10 cellular contexts compared by ENCODE assay signal in the genomic region with DNA sequence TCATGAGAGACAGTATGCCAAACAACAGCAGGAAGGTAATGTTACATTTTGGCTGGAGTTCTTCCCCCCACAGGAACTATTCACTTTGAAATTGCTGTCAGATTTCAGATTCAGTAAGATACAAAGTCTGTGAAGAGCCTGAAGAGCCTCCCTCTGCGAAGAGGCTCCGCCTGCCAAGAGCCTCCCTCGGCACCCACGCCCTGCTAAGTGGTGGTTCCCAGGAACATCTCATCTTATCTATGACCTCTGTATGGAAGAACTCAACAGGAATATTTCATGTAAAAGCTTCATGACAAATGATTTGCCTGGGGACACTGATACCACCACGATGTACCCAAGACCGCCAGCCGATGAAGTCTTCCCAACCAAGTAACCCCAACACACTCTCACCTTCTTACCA. TPM values are rescaled to one million over a fixed set of nuclear protein-coding genes. Genes with fewer than 3 reads are reported as not detected.
A peak's percentile ranks its signal among the peaks of the same experiment; 100 is the strongest.
DNase-seq lines count a peak whose midpoint lies in the region; ATAC-seq, FAIRE-seq and TF ChIP-seq lines count a peak whose summit lies in the region.
"Had no signal": no experiment of that assay in that cellular context is flagged by ENCODE, and none has a peak within 500 bp of the region (broad histone marks: within the 10 kb centered on the region; RNA-seq: fewer than 3 reads in every experiment).

No MANE protein-coding gene starts in this region.

- no peak overlapping the region for H3K27ac ChIP-seq in BLaER1 treated with 17β-estradiol and CSF1 and Interleukin-3, amounts not matched to agents 10 nM and 100 nM
- H3K27ac ChIP-seq in K562 (ENCODE audit: extremely low read depth, low read depth, low read length) (peak overlapping the region; percentile 22; the same call in 1 of the 3 replicates), muscle layer of duodenum (ENCODE audit: low read length) (peak overlapping the region; percentile 35), brain microvascular endothelial cell (no peak overlapping the region)
- H3K27ac ChIP-seq: KMS-11 had no signal

- CTCF ChIA-PET in K562 (lab: Yijun Ruan, JAX; ENCODE audit: low intra/inter-chr PET ratio): no interaction called here

- no peak for TF ChIP-seq EP300 in K562 (IDR thresholded peaks at IDR 0.05; ENCODE audit: low read length)

- WGBS in K562 (ENCODE audit: insufficient coverage, low coverage, missing lambda C conversion rate): under 1% methylated on average over 7 of the region's 7 CpGs

- peak overlapping the region in 3 of 4 donors; percentile 41 to 64 (median 49) for H3K4me3 Mint-ChIP-seq in IgD-negative memory B cell

- POLR2A ChIA-PET in K562 (lab: Yijun Ruan, JAX): interaction anchor here (0.6 to 0.9 kb wide), 4 partner anchors 15 to 51 kb away, joined by 3 to 4 read pairs (median 4); no protein-coding TSS in a partner anchor

- peak overlapping the region in 9 of 11 experiments; percentile 2 to 83 (median 12); a peak in 9 of 22 replicates for H3K4me2 ChIP-seq in BLaER1 treated with 17β-estradiol and CSF1 and Interleukin-3, amounts not matched to agents 10 nM and 100 nM
- H3K4me2 ChIP-seq in K562 (ENCODE audit: insufficient read depth, low read length): peak overlapping the region; percentile 9; the same call in 1 of the 2 replicates
- H3K4me2 ChIP-seq: KMS-11 had no signal

- H2AFZ ChIP-seq in K562 (ENCODE audit: low read depth, low read length): no peak overlapping the region

- 0 out of 3 replicates have a peak, but pooled peaks have one; percentile 9 for ATAC-seq in K562
- ATAC-seq in GM18858 (IDR thresholded peaks at IDR 0.05; ENCODE audit: unreplicated experiment): no peak

- no peaks in the 10 kb centered on the region for H3K27me3 ChIP-seq in BLaER1 treated with 17β-estradiol and CSF1 and Interleukin-3, amounts not matched to agents 10 nM and 100 nM
- H3K27me3 ChIP-seq in K562 (ENCODE audit: control insufficient read depth in 2 of 2, insufficient read depth in 2 of 2, low read length in 2 of 2) (no peaks in the 10 kb centered on the region), muscle layer of duodenum (ENCODE audit: low read depth, low read length) (no peaks in the 10 kb centered on the region), brain microvascular endothelial cell (replicated peaks) (no peaks in the 10 kb centered on the region)

- H3K27ac Mint-ChIP-seq in IgD-negative memory B cell: peak overlapping the region; percentile 43 to 92 (median 58)

- TF ChIP-seq CTCF in K562 (IDR thresholded peaks at IDR 0.05 in 2 of 3, conservative IDR thresholded peaks at IDR 0.05 in 1 of 3; ENCODE audit: insufficient read depth in 2 of 3, low read depth in 1 of 3, low read length in 3 of 3) (no peak), brain microvascular endothelial cell (IDR thresholded peaks at IDR 0.05; ENCODE audit: low read depth, low read length, missing control alignments) (no peak)

- peaks cover 95% of the 10 kb centered on the region for H3K79me2 ChIP-seq in K562 (ENCODE audit: control insufficient read depth, insufficient read depth, low read length)

- FAIRE-seq in K562 (lab: Jason Lieb, UNC): peak; percentile 83

- DNase-seq in K562 (ENCODE audit: extremely low read depth in 1 of 4, low spot score in 3 of 4): peak; percentile 51 to 73 (median 60)
- no peak for DNase-seq in ecto neural progenitor cell (ENCODE audit: low spot score)
- DNase-seq in stimulated activated CD4-positive, alpha-beta T cell treated with anti-CD3 and anti-CD28 coated beads, Interleukin-2, amount 100 ng/mL, for 48 hours: no peak
- DNase-seq in brain microvascular endothelial cell: no peak
- DNase-seq: effector CD8-positive, alpha-beta T cell had no signal

- intact Hi-C loops in K562 (cut with micrococcal nuclease): no loop called here

- H3K4me3 ChIP-seq in BLaER1 treated with 17β-estradiol and CSF1 and Interleukin-3, amounts not matched to agents 10 nM and 100 nM: no peak overlapping the region
- H3K4me3 ChIP-seq in K562 (no peak overlapping the region), muscle layer of duodenum (ENCODE audit: low read depth in 1 of 2, low read length in 2 of 2) (no peak overlapping the region), brain microvascular endothelial cell (ENCODE audit: low read depth, low read length) (no peak overlapping the region)

- H3K4me1 Mint-ChIP-seq in IgD-negative memory B cell: peaks cover 49 to 51% (median 49%) of the 10 kb centered on the region in 3 donors

- TF ChIP-seq RAD21 in K562 (CRISPR knock-in tag; conservative IDR thresholded peaks at IDR 0.05 in 1 of 2, IDR thresholded peaks at IDR 0.05 in 1 of 2): no peak

- peaks cover 52 to 76% (median 73%) of the 10 kb centered on the region in 11 experiments for H4K20me1 ChIP-seq in BLaER1 treated with 17β-estradiol and CSF1 and Interleukin-3, amounts not matched to agents 10 nM and 100 nM
- peaks cover 21% of the 10 kb centered on the region for H4K20me1 ChIP-seq in K562 (replicated peaks; ENCODE audit: control insufficient read depth, insufficient read depth, low read length)

- H3K4me1 ChIP-seq in BLaER1 treated with 17β-estradiol and CSF1 and Interleukin-3, amounts not matched to agents 10 nM and 100 nM: peaks cover 45 to 60% (median 51%) of the 10 kb centered on the region in 10 experiments
- H3K4me1 ChIP-seq in K562 (replicated peaks in 1 of 2; ENCODE audit: control insufficient read depth in 2 of 2, insufficient read depth in 2 of 2, low read length in 2 of 2): peaks cover 27 to 30% of the 10 kb centered on the region in 2 experiments
- H3K4me1 ChIP-seq in muscle layer of duodenum (ENCODE audit: control insufficient read depth in 1 of 2, insufficient read depth in 2 of 2, low read length in 2 of 2): peaks cover 28 to 59% of the 10 kb centered on the region in 2 donors

- H3K27me3 Mint-ChIP-seq in IgD-negative memory B cell: no peaks in the 10 kb centered on the region

- no peak for TF ChIP-seq POLR2A in K562 (conservative IDR thresholded peaks at IDR 0.05)

- no peaks in the 10 kb centered on the region for H3K9me3 Mint-ChIP-seq in IgD-negative memory B cell

- in situ Hi-C loops in K562 (cut with MboI): no loop called here
- in situ Hi-C loops in brain microvascular endothelial cell (cut with HindIII; ENCODE audit: low pct_ligation_motif_present, low sequenced_read_pairs): no loop called here

- no TSS peak for BruUV-seq in K562 (replicated peaks; lab: Mats Ljungman, UMichigan)

- H3K9ac ChIP-seq in BLaER1 treated with 17β-estradiol and CSF1 and Interleukin-3, amounts not matched to agents 10 nM and 100 nM: peak overlapping the region in 2 of 11 experiments; percentile 18 to 91; a peak in 1 of 22 replicates
- H3K9ac ChIP-seq in K562 (ENCODE audit: insufficient read depth in 1 of 2, low read depth in 2 of 2, low read length in 2 of 2): peak overlapping the region; percentile 2 to 4; a peak in 1 of 4 replicates
- H3K9ac ChIP-seq: KMS-11 had no signal

- peaks cover 9% of the 10 kb centered on the region for H3K9me1 ChIP-seq in K562 (ENCODE audit: control insufficient read depth, insufficient read depth, low read length)

- H3K36me3 Mint-ChIP-seq in IgD-negative memory B cell: no peaks in the 10 kb centered on the region

- H3K9me3 ChIP-seq in BLaER1 treated with 17β-estradiol and CSF1 and Interleukin-3, amounts not matched to agents 10 nM and 100 nM (replicated peaks in 1 of 11): no peaks in the 10 kb centered on the region
- no peaks in the 10 kb centered on the region for H3K9me3 ChIP-seq in K562 (replicated peaks; ENCODE audit: control insufficient read depth, insufficient read depth, low read depth, low read length)
- H3K9me3 ChIP-seq in muscle layer of duodenum (ENCODE audit: control insufficient read depth in 1 of 2, low read length in 2 of 2): no peaks in the 10 kb centered on the region

- peaks cover 35 to 66% (median 50%) of the 10 kb centered on the region in 11 experiments for H3K36me3 ChIP-seq in BLaER1 treated with 17β-estradiol and CSF1 and Interleukin-3, amounts not matched to agents 10 nM and 100 nM
- H3K36me3 ChIP-seq in K562 (ENCODE audit: control insufficient read depth, insufficient read depth, low read length): peaks cover 43% of the 10 kb centered on the region
- H3K36me3 ChIP-seq in muscle layer of duodenum (ENCODE audit: control insufficient read depth in 1 of 2, insufficient read depth in 2 of 2, low read length in 2 of 2): peaks cover 3 to 5% of the 10 kb centered on the region in 2 donors
- peaks cover 9% of the 10 kb centered on the region for H3K36me3 ChIP-seq in brain microvascular endothelial cell (replicated peaks)

RNA-seq across cellular contexts. Expression of a gene that starts 3.2 kb away (rescaled TPM):
- polyA plus RNA-seq in IgD-negative memory B cell: 37.5 TPM
- 92.3 and 244 TPM in 2 replicates for total RNA-seq in K562 (2011; cell fraction: chromatin; rRNA removed; ENCODE audit: low replicate concordance)
- total RNA-seq in K562 (2011; cell fraction: nucleolus; rRNA removed): 39.2 and 47.5 TPM in 2 replicates
- 76.0 and 89.8 TPM in 2 replicates for total RNA-seq in K562 (2011; cell fraction: nucleoplasm; rRNA removed)
- 19.8 and 21.7 TPM in 2 replicates for total RNA-seq in K562 (2014; rRNA removed)
- total RNA-seq in K562 (2014; rRNA removed; fragmentation: Illumina TruSeq; extraction: Trizol): 23.7 and 27.1 TPM in 2 replicates
- 26.4 and 28.2 TPM in 2 replicates for total RNA-seq in K562 (2015; rRNA removed; fragmentation: Illumina TruSeq; extraction: Trizol)
- total RNA-seq in K562 (2021): 37.1 and 39.4 TPM in 2 replicates
- 30.7 and 31.3 TPM in 2 replicates for polyA plus RNA-seq in K562 (2011; rRNA removed)
- 12.1 and 24.5 TPM in 2 replicates for polyA plus RNA-seq in K562 (2011; cell fraction: cytosol; rRNA removed)
- polyA plus RNA-seq in K562 (2011; cell fraction: nucleus; rRNA removed): 63.0 and 102 TPM in 2 replicates
- 26.6 and 30.4 TPM in 2 replicates for polyA plus RNA-seq in K562 (2012)
- 40.0 and 49.1 TPM in 2 replicates for polyA plus RNA-seq in K562 (2014; fragmentation: Illumina TruSeq; extraction: Trizol)
- 10 to 100 TPM; 22.5 to 23.1 TPM for polyA plus RNA-seq in K562 (2014; fragmentation: Nextera tagmentation; extraction: Ambion mirVana)
- polyA plus RNA-seq in K562 (2014; rRNA removed): 26.0 and 35.8 TPM in 2 replicates
- 29.4 and 36.0 TPM in 2 replicates for polyA minus RNA-seq in K562 (2011; rRNA and poly(A)+ RNA removed)
- 13.3 and 17.7 TPM in 2 replicates for polyA minus RNA-seq in K562 (2011; cell fraction: cytosol; rRNA and poly(A)+ RNA removed)
- 19.3 and 44.3 TPM in 2 replicates for polyA minus RNA-seq in K562 (2011; cell fraction: nucleus; rRNA and poly(A)+ RNA removed)

RNA-seq across cellular contexts. Expression of a gene that starts 51.2 kb away (rescaled TPM):
- polyA plus RNA-seq in IgD-negative memory B cell (78.0 TPM), K562 (2011; rRNA removed) (32.6 and 35.8 TPM in 2 replicates), K562 (2014; fragmentation: Illumina TruSeq; extraction: Trizol) (27.7 and 29.2 TPM in 2 replicates), K562 (2014; fragmentation: Nextera tagmentation; extraction: Ambion mirVana) (1 to 10 TPM in 1 of 2 experiments, under 1 TPM in 1; 0.66 to 2.3 TPM), K562 (2014; rRNA removed) (22.2 and 32.3 TPM in 2 replicates)
- total RNA-seq in K562 (2011; cell fraction: chromatin; rRNA removed; ENCODE audit: low replicate concordance): 65.0 and 78.1 TPM in 2 replicates
- 60.9 and 64.0 TPM in 2 replicates for total RNA-seq in K562 (2011; cell fraction: nucleolus; rRNA removed)
- total RNA-seq in K562 (2011; cell fraction: nucleoplasm; rRNA removed): 65.3 and 87.2 TPM in 2 replicates
- total RNA-seq in K562 (2014; rRNA removed) (26.2 and 32.9 TPM in 2 replicates), K562 (2014; rRNA removed; fragmentation: Illumina TruSeq; extraction: Trizol) (17.8 TPM in 2 replicates), K562 (2015; rRNA removed; fragmentation: Illumina TruSeq; extraction: Trizol) (28.2 and 28.6 TPM in 2 replicates), K562 (2021) (25.4 and 26.2 TPM in 2 replicates)
- polyA plus RNA-seq in K562 (2011; cell fraction: cytosol; rRNA removed): 40.2 and 47.6 TPM in 2 replicates
- polyA plus RNA-seq in K562 (2011; cell fraction: nucleus; rRNA removed): 36.3 and 37.9 TPM in 2 replicates
- 18.8 and 43.5 TPM in 2 replicates for polyA plus RNA-seq in K562 (2012)
- 30.8 and 36.2 TPM in 2 replicates for polyA minus RNA-seq in K562 (2011; rRNA and poly(A)+ RNA removed)
- polyA minus RNA-seq in K562 (2011; cell fraction: cytosol; rRNA and poly(A)+ RNA removed): 13.2 and 22.6 TPM in 2 replicates
- polyA minus RNA-seq in K562 (2011; cell fraction: nucleus; rRNA and poly(A)+ RNA removed): 14.3 and 22.9 TPM in 2 replicates

RNA-seq across cellular contexts. Expression of a gene that starts 57.5 kb away (rescaled TPM):
- polyA plus RNA-seq in IgD-negative memory B cell (307 TPM), K562 (2011; rRNA removed) (169 and 299 TPM in 2 replicates), K562 (2014; fragmentation: Illumina TruSeq; extraction: Trizol) (598 and 753 TPM in 2 replicates), K562 (2014; fragmentation: Nextera tagmentation; extraction: Ambion mirVana) (100 to 1,000 TPM; 373 to 662 TPM), K562 (2014; rRNA removed) (240 and 316 TPM in 2 replicates)
- total RNA-seq in K562 (2011; cell fraction: chromatin; rRNA removed; ENCODE audit: low replicate concordance): 42.4 and 101 TPM in 2 replicates
- 21.6 and 23.8 TPM in 2 replicates for total RNA-seq in K562 (2011; cell fraction: nucleolus; rRNA removed)
- total RNA-seq in K562 (2011; cell fraction: nucleoplasm; rRNA removed): 42.6 and 45.0 TPM in 2 replicates
- total RNA-seq in K562 (2014; rRNA removed) (259 and 349 TPM in 2 replicates), K562 (2014; rRNA removed; fragmentation: Illumina TruSeq; extraction: Trizol) (418 and 492 TPM in 2 replicates), K562 (2015; rRNA removed; fragmentation: Illumina TruSeq; extraction: Trizol) (374 and 403 TPM in 2 replicates), K562 (2021) (254 and 259 TPM in 2 replicates)
- 28.7 and 70.6 TPM in 2 replicates for polyA plus RNA-seq in K562 (2011; cell fraction: cytosol; rRNA removed)
- 9.9 and 15.9 TPM in 2 replicates for polyA plus RNA-seq in K562 (2011; cell fraction: nucleus; rRNA removed)
- 271 and 287 TPM in 2 replicates for polyA plus RNA-seq in K562 (2012)
- 215 and 235 TPM in 2 replicates for polyA minus RNA-seq in K562 (2011; rRNA and poly(A)+ RNA removed)
- 129 and 176 TPM in 2 replicates for polyA minus RNA-seq in K562 (2011; cell fraction: cytosol; rRNA and poly(A)+ RNA removed)
- polyA minus RNA-seq in K562 (2011; cell fraction: nucleus; rRNA and poly(A)+ RNA removed): 19.4 and 36.3 TPM in 2 replicates

Comparison
In these comparisons a context has a peak if more than half of its experiments do, and no peak if none do; other contexts are left out.
1. H3K27ac ChIP-seq: peak in K562 (single experiment) and muscle layer of duodenum (single experiment); none in BLaER1 treated with 17β-estradiol and CSF1 and Interleukin-3, amounts not matched to agents 10 nM and 100 nM (0 of 11) and brain microvascular endothelial cell (single experiment).
2. DNase-seq: peak in K562 (4 of 4); none in ecto neural progenitor cell (single experiment), stimulated activated CD4-positive, alpha-beta T cell treated with anti-CD3 and anti-CD28 coated beads, Interleukin-2, amount 100 ng/mL, for 48 hours (0 of 2) and brain microvascular endothelial cell (single experiment).